21 cellular contexts compared by ENCODE assay signal in the genomic region with DNA sequence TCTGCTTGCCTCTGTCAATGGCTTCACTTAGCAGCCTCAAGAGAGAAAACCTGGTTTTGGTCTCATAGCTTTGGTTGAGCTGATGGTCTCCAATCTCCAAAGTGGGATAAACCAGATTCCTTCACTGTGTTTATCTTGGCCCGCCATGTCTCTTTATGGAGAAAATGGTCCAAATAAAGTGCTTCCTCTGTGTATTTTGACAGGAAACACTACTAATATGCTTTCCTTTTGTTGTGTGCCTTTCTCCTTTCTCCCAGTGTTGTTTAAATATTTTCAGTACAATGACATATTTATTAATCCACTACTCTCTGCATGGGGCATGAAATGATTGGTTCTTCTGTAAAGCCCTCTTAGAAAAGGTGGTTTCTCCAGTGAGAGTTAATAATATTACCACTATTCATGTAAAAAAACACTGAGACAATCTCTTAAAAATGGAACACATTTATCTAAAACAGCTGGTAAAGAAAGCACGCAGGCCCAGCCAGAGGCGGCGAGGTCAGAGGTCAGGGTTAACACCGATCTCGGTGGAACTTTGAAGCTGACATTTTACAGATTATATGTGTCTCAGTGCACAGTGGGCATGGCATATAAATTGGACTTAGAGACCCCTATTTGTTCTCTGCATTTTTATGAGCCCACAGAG.
"Had no signal": no experiment of that assay in that cellular context is flagged by ENCODE, and none has a peak within 500 bp of the region (broad histone marks: within the 10 kb centered on the region; RNA-seq: fewer than 3 reads in every experiment).

No MANE protein-coding gene starts in this region.

- H3K9me3 ChIP-seq: testis, upper lobe of left lung had no signal

- H3K4me1 Mint-ChIP-seq: stimulated activated effector memory CD8-positive, alpha-beta T cell treated with anti-CD3 and anti-CD28 coated beads, Interleukin-12 subunit alpha, Interleukin-12 subunit beta, amount 100 ng/mL, for 72 hours had no signal

- H3K36me3 Mint-ChIP-seq: activated naive CD8-positive, alpha-beta T cell treated with anti-CD3 and anti-CD28 coated beads, Interleukin-2, amount 10 ng/mL, durations not matched to agents 7 days and 5 days; brain; naive thymus-derived CD4-positive, alpha-beta T cell; stimulated activated effector memory CD8-positive, alpha-beta T cell treated with anti-CD3 and anti-CD28 coated beads, Interleukin-12 subunit alpha, Interleukin-12 subunit beta, amount 100 ng/mL, for 72 hours had no signal

- H3K4me3 ChIP-seq: dorsolateral prefrontal cortex, testis, upper lobe of left lung had no signal

- H3K27ac Mint-ChIP-seq: activated CD8-positive, alpha-beta T cell treated with anti-CD3 and anti-CD28 coated beads for 36 hours; activated naive CD8-positive, alpha-beta T cell treated with anti-CD3 and anti-CD28 coated beads, Interleukin-2, amount 10 ng/mL, durations not matched to agents 7 days and 5 days; activated T-cell treated with anti-CD3 and anti-CD28 coated beads, Interleukin-2, amount 50 U/mL, for 24 hours; activated T-helper 2 cell treated with anti-CD3 and anti-CD28 coated beads, Interferon-gamma antibody, Interleukin-2, Interleukin-4, amounts not matched to agents 10 μg/mL and 5 μg/mL and 100 μg/mL, durations not matched to agents 14 hours and 24 hours and 36 hours; naive thymus-derived CD4-positive, alpha-beta T cell; stimulated activated effector memory CD8-positive, alpha-beta T cell treated with anti-CD3 and anti-CD28 coated beads, Interleukin-12 subunit alpha, Interleukin-12 subunit beta, amount 100 ng/mL, for 72 hours had no signal

- H3K27me3 ChIP-seq: testis, upper lobe of left lung had no signal

- H3K27ac ChIP-seq: dorsolateral prefrontal cortex, testis, upper lobe of left lung had no signal

- DNase-seq: activated CD4-positive, alpha-beta T cell treated with anti-CD3 and anti-CD28 coated beads for 48 hours; activated CD4-positive, CD25-positive, alpha-beta regulatory T cell; activated CD8-positive, alpha-beta T cell treated with anti-CD3 and anti-CD28 coated beads for 36 hours; activated naive CD4-positive, alpha-beta T cell treated with Interleukin-2 at 50 U/mL for 16 hours; activated naive CD8-positive, alpha-beta T cell treated with anti-CD3 and anti-CD28 coated beads, Interleukin-2, amount 10 ng/mL, durations not matched to agents 7 days and 5 days; activated T-cell treated with anti-CD3 and anti-CD28 coated beads, Interleukin-2, amount 50 U/mL, for 24 hours; caudate nucleus; dorsolateral prefrontal cortex; erythroblast; left cardiac atrium; mesendoderm; naive thymus-derived CD4-positive, alpha-beta T cell; stimulated activated CD4-positive, alpha-beta T cell treated with anti-CD3 and anti-CD28 coated beads, Interleukin-4, amount 100 ng/mL, for 24 hours; T-helper 1 cell; T-helper 9 cell; testis; upper lobe of left lung had no signal

- ATAC-seq: activated CD8-positive, alpha-beta T cell treated with anti-CD3 and anti-CD28 coated beads for 36 hours; left cardiac atrium; naive thymus-derived CD4-positive, alpha-beta T cell; sciatic nerve; stimulated activated effector memory CD8-positive, alpha-beta T cell treated with anti-CD3 and anti-CD28 coated beads, Interleukin-12 subunit alpha, Interleukin-12 subunit beta, amount 100 ng/mL, for 72 hours had no signal

- H3K36me3 ChIP-seq: upper lobe of left lung had no signal

- H3K9me3 Mint-ChIP-seq: activated CD8-positive, alpha-beta T cell treated with anti-CD3 and anti-CD28 coated beads for 36 hours; activated naive CD8-positive, alpha-beta T cell treated with anti-CD3 and anti-CD28 coated beads, Interleukin-2, amount 10 ng/mL, durations not matched to agents 7 days and 5 days; activated T-cell treated with anti-CD3 and anti-CD28 coated beads, Interleukin-2, amount 50 U/mL, for 24 hours; activated T-helper 2 cell treated with anti-CD3 and anti-CD28 coated beads, Interferon-gamma antibody, Interleukin-2, Interleukin-4, amounts not matched to agents 10 μg/mL and 5 μg/mL and 100 μg/mL, durations not matched to agents 14 hours and 24 hours and 36 hours; naive thymus-derived CD4-positive, alpha-beta T cell; stimulated activated effector memory CD8-positive, alpha-beta T cell treated with anti-CD3 and anti-CD28 coated beads, Interleukin-12 subunit alpha, Interleukin-12 subunit beta, amount 100 ng/mL, for 72 hours had no signal

- H3K4me3 Mint-ChIP-seq: activated CD8-positive, alpha-beta T cell treated with anti-CD3 and anti-CD28 coated beads for 36 hours; activated naive CD8-positive, alpha-beta T cell treated with anti-CD3 and anti-CD28 coated beads, Interleukin-2, amount 10 ng/mL, durations not matched to agents 7 days and 5 days; activated T-cell treated with anti-CD3 and anti-CD28 coated beads, Interleukin-2, amount 50 U/mL, for 24 hours; naive thymus-derived CD4-positive, alpha-beta T cell; stimulated activated effector memory CD8-positive, alpha-beta T cell treated with anti-CD3 and anti-CD28 coated beads, Interleukin-12 subunit alpha, Interleukin-12 subunit beta, amount 100 ng/mL, for 72 hours had no signal
